Comparison of ENCODE assay signal across 8 cellular contexts in the genomic region with DNA sequence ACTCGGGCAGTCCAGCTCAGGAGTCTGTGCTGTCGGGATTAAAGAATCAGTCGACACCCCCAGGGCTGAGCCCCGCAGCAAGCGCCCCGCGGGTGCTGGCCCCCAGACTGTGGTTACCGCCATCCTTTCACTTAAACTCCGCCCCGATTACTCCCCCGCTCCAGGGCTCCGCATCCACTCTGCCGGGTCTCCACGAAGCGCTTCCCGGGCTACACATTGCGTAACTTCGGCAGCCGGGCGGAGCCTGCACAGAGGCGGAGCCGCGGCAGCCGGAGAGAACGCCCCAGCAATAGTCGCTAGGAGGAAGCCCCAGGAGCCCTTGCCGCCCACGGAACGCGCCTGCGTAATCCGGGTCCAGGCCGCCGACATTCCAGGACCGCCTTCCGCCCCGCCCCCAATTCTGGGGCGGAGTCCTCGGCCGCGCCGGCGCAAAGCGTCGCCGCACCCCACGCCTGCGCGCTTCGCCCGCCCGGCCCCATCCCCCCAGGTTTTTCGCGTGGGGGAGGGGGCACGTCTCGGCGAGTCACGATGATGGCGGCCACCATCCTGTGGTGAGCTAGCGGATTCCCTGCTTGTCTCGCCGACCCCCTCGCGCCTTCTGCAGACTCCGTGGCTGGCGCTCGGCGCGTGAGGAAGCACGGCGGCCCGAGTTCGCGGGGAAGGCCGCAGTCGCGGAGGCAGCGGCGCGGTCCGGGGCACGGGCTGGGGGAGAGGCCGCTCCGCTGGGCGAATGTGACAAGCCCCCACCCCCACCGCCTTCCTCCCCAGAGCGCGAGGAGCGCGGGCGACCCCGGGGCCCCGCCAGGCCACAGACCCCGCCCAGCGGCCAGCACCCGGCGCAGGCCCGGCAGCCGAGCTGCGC. TPM values are rescaled to one million over a fixed set of nuclear protein-coding genes. Genes with fewer than 3 reads are reported as not detected.
DNase-seq lines count a peak whose midpoint lies in the region; FAIRE-seq and TF ChIP-seq lines count a peak whose summit lies in the region.

A gene (plus strand): TSS at position 521 of the 862 bp plus-strand sequence. CDS start 351 bp downstream, outside the sequence.

- no peaks in the 10 kb centered on the region for H3K27me3 Mint-ChIP-seq in activated naive CD4-positive, alpha-beta T cell treated with anti-CD3 and anti-CD28 coated beads for 36 hours (ENCODE audit: low read depth)

- no peaks in the 10 kb centered on the region for H3K9me3 Mint-ChIP-seq in activated naive CD4-positive, alpha-beta T cell treated with anti-CD3 and anti-CD28 coated beads for 36 hours

- H3K9me3 ChIP-seq in neutrophil: no peaks in the 10 kb centered on the region

- H3K36me3 ChIP-seq in neutrophil: no peaks in the 10 kb centered on the region

- H3K27ac ChIP-seq in neutrophil (peak within 1 kb of the TSS; percentile 99), substantia nigra (ENCODE audit: low read depth, low read length, poor library complexity, severe bottlenecking) (peak within 1 kb of the TSS; percentile 96)

- peaks cover 7% of the 10 kb centered on the region for H3K36me3 Mint-ChIP-seq in activated naive CD4-positive, alpha-beta T cell treated with anti-CD3 and anti-CD28 coated beads for 36 hours (ENCODE audit: low read depth)

- no peaks in the 10 kb centered on the region for H3K27me3 ChIP-seq in neutrophil

- H3K4me1 Mint-ChIP-seq in activated naive CD4-positive, alpha-beta T cell treated with anti-CD3 and anti-CD28 coated beads for 36 hours (ENCODE audit: low read depth): peaks cover 45% of the 10 kb centered on the region

- TF ChIP-seq CTCF in HFF-Myc (IDR thresholded peaks at IDR 0.05; ENCODE audit: low read depth, low read length, missing control alignments): no peak
- peak; percentile 44 for TF ChIP-seq CTCF in neutrophil (IDR thresholded peaks at IDR 0.05)

- CTCF ChIA-PET in activated naive CD4-positive, alpha-beta T cell treated with anti-CD3 and anti-CD28 coated beads for 36 hours (lab: Charles Lee): interaction anchor here (1.0 to 1.4 kb wide), 2 partner anchors 58 to 69 kb away, joined by 3 to 8 read pairs; no protein-coding TSS in a partner anchor

- no peak for FAIRE-seq in frontal cortex (lab: Jason Lieb, UNC)

- peak within 1 kb of the TSS; percentile 86 for H3K4me3 Mint-ChIP-seq in activated naive CD4-positive, alpha-beta T cell treated with anti-CD3 and anti-CD28 coated beads for 36 hours

- peak within 1 kb of the TSS; percentile 86 for H3K4me3 ChIP-seq in HFF-Myc (replicated peaks; ENCODE audit: low read depth, low read length)
- peak within 1 kb of the TSS; percentile 77 to 85 for H3K4me3 ChIP-seq in neutrophil (ENCODE audit: low read depth in 1 of 2, low read length in 1 of 2)

- peaks cover 73 to 84% of the 10 kb centered on the region in 2 experiments for H3K4me1 ChIP-seq in neutrophil (ENCODE audit: control insufficient read depth in 1 of 2, insufficient read depth in 1 of 2, low read depth in 1 of 2, low read length in 1 of 2)

- peak; percentile 98 for DNase-seq in GM03348 (ENCODE audit: low spot score)
- peak; percentile 92 for DNase-seq in HFF-Myc (ENCODE audit: extremely low read depth, low read depth)
- peak; percentile 97 for DNase-seq in NAMALWA (ENCODE audit: low spot score)
- peak; percentile 96 for DNase-seq in SK-N-DZ (ENCODE audit: low spot score)
- peak; percentile 99 for DNase-seq in activated naive CD4-positive, alpha-beta T cell treated with anti-CD3 and anti-CD28 coated beads for 36 hours
- peak; percentile 94 for DNase-seq in frontal cortex (ENCODE audit: low spot score in 2 of 2)
- DNase-seq in substantia nigra (lab: John Stamatoyannopoulos, UW): peak; percentile 90 to 100 (median 96)

- H3K27ac Mint-ChIP-seq in activated naive CD4-positive, alpha-beta T cell treated with anti-CD3 and anti-CD28 coated beads for 36 hours: peak within 1 kb of the TSS; percentile 88

- intact Hi-C loops in activated naive CD4-positive, alpha-beta T cell treated with anti-CD3 and anti-CD28 coated beads for 36 hours (cut with micrococcal nuclease): loop anchor here (1.0 to 10.0 kb wide), 11 partner anchors 39 to 1837 kb away; a partner anchor contains a TSS

RNA-seq across cellular contexts. Expression of the gene that starts here (rescaled TPM):
- polyA plus RNA-seq in SK-N-DZ (2014; cell fraction: cytosol; rRNA removed): 83.9 and 102 TPM in 2 replicates
- polyA plus RNA-seq in SK-N-DZ (2014; cell fraction: nucleus; rRNA removed): 25.5 and 29.9 TPM in 2 replicates
- 100 to 1,000 TPM; 106 to 109 TPM for total RNA-seq in activated naive CD4-positive, alpha-beta T cell treated with anti-CD3 and anti-CD28 coated beads for 36 hours
- total RNA-seq in frontal cortex: 110 TPM

Comparison
In these comparisons a context has a peak if more than half of its experiments do, and no peak if none do; other contexts are left out.
1. Peak in every context shown above with its lines: DNase-seq, H3K4me3 ChIP-seq and H3K27ac ChIP-seq.